In genomic region chr10:74244807-74245206, GRCh38 we compare ENCODE assay signal across 12 cellular contexts.
DNase-seq lines count a peak whose midpoint lies in the region; ATAC-seq, FAIRE-seq and TF ChIP-seq lines count a peak whose summit lies in the region.
"Had no signal": no experiment of that assay in that cellular context is flagged by ENCODE, and none has a peak within 500 bp of the region (broad histone marks: within the 10 kb centered on the region; RNA-seq: fewer than 3 reads in every experiment).

No MANE protein-coding gene starts in this region.

- H3K27ac ChIP-seq in VCaP = peak overlapping the region; percentile 32
- H3K27ac ChIP-seq: 22Rv1; A549; BLaER1 treated with 17β-estradiol and CSF1 and Interleukin-3, amounts not matched to agents 10 nM and 100 nM had no signal

- TF ChIP-seq POLR2A in GM12891 (IDR thresholded peaks at IDR 0.05; ENCODE audit: low read depth, low read length) (no peak), H54 (IDR thresholded peaks at IDR 0.05; ENCODE audit: low read depth, low read length) (no peak)

- ATAC-seq in GM21447 (IDR thresholded peaks at IDR 0.05; ENCODE audit: unreplicated experiment) = no peak
- ATAC-seq: A549, GM12878 had no signal

- in situ Hi-C loops in KBM-7 (cut with MboI; ENCODE audit: low pct_unique_long_range_greater_than_20kb, low sequenced_read_pairs) = no loop called here

- peak; percentile 9 for FAIRE-seq in GM12891 (lab: Jason Lieb, UNC)
- peak; percentile 71 for FAIRE-seq in H54 (lab: Jason Lieb, UNC)

- DNase-seq in GM12891 (ENCODE audit: insufficient read length, low spot score) = no peak
- DNase-seq in H54 (ENCODE audit: insufficient read length, low spot score) = no peak
- DNase-seq in NCI-H446 treated with DMSO at 0.1 percent for 48 hours (lab: John Stamatoyannopoulos, UW) = no peak
- no peak for DNase-seq in KBM-7
- DNase-seq: DMS 273 treated with DMSO at 0.1 percent for 48 hours, DMS79 had no signal

- no peak for TF ChIP-seq CTCF in VCaP (conservative IDR thresholded peaks at IDR 0.05)

TF ChIP-seq in GM12891, 5 proteins besides CTCF, POLR2A, EP300 and RAD21:
- TF ChIP-seq TAF1 (IDR thresholded peaks at IDR 0.05; ENCODE audit: low read depth, low read length) (no peak), PAX5 (IDR thresholded peaks at IDR 0.05; ENCODE audit: insufficient read depth, low read length, severe bottlenecking) (no peak), POLR2AphosphoS5 (IDR thresholded peaks at IDR 0.05; ENCODE audit: low read depth, low read length) (no peak), SPI1 (IDR thresholded peaks at IDR 0.05; ENCODE audit: low read depth, low read length) (no peak), POU2F2 (IDR thresholded peaks at IDR 0.05; ENCODE audit: low read depth, low read length) (no peak)
